8 cellular contexts compared by ENCODE assay signal in the genomic region with DNA sequence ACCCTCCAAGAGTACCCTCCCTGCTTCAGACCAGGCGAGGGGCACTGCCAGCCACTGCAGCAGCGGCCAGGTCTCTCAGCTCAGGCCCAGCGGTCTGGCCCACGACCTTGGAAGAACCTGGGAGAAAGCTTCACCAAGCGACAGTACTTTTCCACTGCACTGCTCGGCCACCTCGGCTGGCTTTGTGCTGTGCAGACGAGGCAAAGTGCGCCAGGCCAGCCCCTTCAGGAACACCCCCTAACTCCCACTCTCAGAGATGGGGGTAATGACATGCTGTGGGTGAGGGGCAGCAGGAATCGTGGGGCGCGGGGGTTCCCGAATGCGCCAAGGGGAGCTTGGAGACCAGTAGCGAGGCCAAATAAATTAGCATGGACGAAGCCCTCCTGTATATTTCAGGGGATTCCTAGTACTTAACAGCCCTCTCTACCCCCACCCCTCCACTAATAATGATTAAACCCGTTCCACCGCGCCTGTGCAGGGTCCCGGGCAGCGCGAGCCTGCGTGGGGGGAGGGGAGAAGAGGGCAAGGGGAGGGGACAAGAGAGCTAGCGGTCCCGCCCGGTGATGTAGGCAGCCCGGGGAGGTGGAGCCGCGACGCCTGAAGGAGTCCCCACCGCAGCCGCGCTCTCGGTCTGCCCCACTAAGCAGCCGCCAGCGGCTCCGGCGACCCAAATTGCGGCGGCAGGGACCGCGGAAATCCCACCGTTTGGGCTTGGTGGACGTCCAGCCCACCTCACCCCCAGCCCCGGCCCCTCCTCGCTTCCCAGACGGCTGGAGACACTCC. TPM values are rescaled to one million over a fixed set of nuclear protein-coding genes. Genes with fewer than 3 reads are reported as not detected.
DNase-seq lines count a peak whose midpoint lies in the region; ATAC-seq and TF ChIP-seq lines count a peak whose summit lies in the region.

A gene with protein sequence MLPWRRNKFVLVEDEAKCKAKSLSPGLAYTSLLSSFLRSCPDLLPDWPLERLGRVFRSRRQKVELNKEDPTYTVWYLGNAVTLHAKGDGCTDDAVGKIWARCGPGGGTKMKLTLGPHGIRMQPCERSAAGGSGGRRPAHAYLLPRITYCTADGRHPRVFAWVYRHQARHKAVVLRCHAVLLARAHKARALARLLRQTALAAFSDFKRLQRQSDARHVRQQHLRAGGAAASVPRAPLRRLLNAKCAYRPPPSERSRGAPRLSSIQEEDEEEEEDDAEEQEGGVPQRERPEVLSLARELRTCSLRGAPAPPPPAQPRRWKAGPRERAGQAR (plus strand): TSS at position 629 of the 783 bp plus-strand sequence. CDS start 401 bp downstream, outside the sequence.

- no peaks in the 10 kb centered on the region for H3K9me2 ChIP-seq in DOHH2 (replicated peaks; ENCODE audit: control insufficient read depth, low read length)

- no peaks in the 10 kb centered on the region for H3K36me3 Mint-ChIP-seq in naive thymus-derived CD8-positive, alpha-beta T cell

- ATAC-seq in GM21447 (IDR thresholded peaks at IDR 0.05; ENCODE audit: unreplicated experiment), result no peak
- ATAC-seq in naive thymus-derived CD8-positive, alpha-beta T cell, result no peak

- H2AFZ ChIP-seq in neuronal stem cell (ENCODE audit: low read length), result peak within 1 kb of the TSS; percentile 86

- H3K4ac ChIP-seq in neuronal stem cell (ENCODE audit: low read length), result no peak within 1 kb of the TSS

- H3F3A ChIP-seq in DOHH2 (ENCODE audit: control insufficient read depth, insufficient read depth), result no peaks in the 10 kb centered on the region

- POLR2A ChIA-PET in naive thymus-derived CD8-positive, alpha-beta T cell (lab: Charles Lee), result no interaction called here

- no peaks in the 10 kb centered on the region; the same call in 1 of the 2 replicates for H4K20me1 ChIP-seq in DOHH2 (ENCODE audit: control insufficient read depth, insufficient read depth, low read depth, low read length)

- H3K23ac ChIP-seq in neuronal stem cell (ENCODE audit: low read depth, low read length, poor library complexity), result peak within 1 kb of the TSS; percentile 93

- H3K4me3 ChIP-seq in DOHH2 (ENCODE audit: low read length), result no peak within 1 kb of the TSS
- H3K4me3 ChIP-seq in Peyer's patch, result peak within 1 kb of the TSS in 2 of 4 donors; percentile 27 to 40
- H3K4me3 ChIP-seq in fibroblast of pulmonary artery (replicated peaks; ENCODE audit: low read depth, low read length), result peak within 1 kb of the TSS; percentile 17
- H3K4me3 ChIP-seq in neuronal stem cell (ENCODE audit: low read length in 2 of 2), result peak within 1 kb of the TSS; percentile 46 to 83

- H2BK12ac ChIP-seq in neuronal stem cell (ENCODE audit: low read length), result peak within 1 kb of the TSS; percentile 94

- H3K27me3 ChIP-seq in DOHH2 (ENCODE audit: control insufficient read depth, low read length) (peaks cover 7% of the 10 kb centered on the region; the same call in 1 of the 2 replicates), Peyer's patch (peaks cover 0 to 13% of the 10 kb centered on the region in 2 donors), neuronal stem cell (ENCODE audit: control insufficient read depth in 3 of 3, insufficient read depth in 3 of 3, low read depth in 1 of 3, low read length in 3 of 3) (peaks cover 19 to 78% (median 54%) of the 10 kb centered on the region in 3 experiments)

- H3K9me3 ChIP-seq in DOHH2 (ENCODE audit: control insufficient read depth, insufficient read depth, low read length) (no peaks in the 10 kb centered on the region), Peyer's patch (no peaks in the 10 kb centered on the region), neuronal stem cell (replicated peaks in 1 of 2; ENCODE audit: control insufficient read depth in 2 of 2, insufficient read depth in 1 of 2, low read depth in 1 of 2, low read length in 2 of 2) (no peaks in the 10 kb centered on the region)

- peak within 1 kb of the TSS; percentile 92 for H3K9ac ChIP-seq in neuronal stem cell (ENCODE audit: low read depth, low read length, poor library complexity)

- H3K27me3 Mint-ChIP-seq in naive thymus-derived CD8-positive, alpha-beta T cell, result peaks cover 10 to 43% (median 34%) of the 10 kb centered on the region in 5 donors

- H3K18ac ChIP-seq in neuronal stem cell (ENCODE audit: low read length), result peak within 1 kb of the TSS; percentile 94

- H3K27ac ChIP-seq in DOHH2 (ENCODE audit: low read depth, low read length) (no peak within 1 kb of the TSS), Peyer's patch (no peak within 1 kb of the TSS), neuronal stem cell (replicated peaks; ENCODE audit: low read length) (peak within 1 kb of the TSS; percentile 55)

- peak within 1 kb of the TSS; percentile 70 for H2AK5ac ChIP-seq in neuronal stem cell (ENCODE audit: low read depth, low read length)

- no peak for TF ChIP-seq POLR2A in Peyer's patch (IDR thresholded peaks at IDR 0.05)

- peaks cover 0 to 4% (median 2%) of the 10 kb centered on the region in 4 donors for H3K4me1 Mint-ChIP-seq in naive thymus-derived CD8-positive, alpha-beta T cell

- H2BK5ac ChIP-seq in neuronal stem cell (ENCODE audit: low read length), result peak within 1 kb of the TSS; percentile 19

- DNase-seq in Peyer's patch, result peak in 2 of 3 donors; percentile 51 to 55
- DNase-seq in fibroblast of pulmonary artery (ENCODE audit: low read depth), result peak; percentile 24
- peak; percentile 80 for DNase-seq in neuronal stem cell (ENCODE audit: low spot score)
- DNase-seq in NCI-H510A treated with DMSO at 0.1 percent for 48 hours (lab: John Stamatoyannopoulos, UW), result no peak
- no peak for DNase-seq in naive thymus-derived CD8-positive, alpha-beta T cell
- DNase-seq in 8988T, result no peak

- no peaks in the 10 kb centered on the region for H3K79me2 ChIP-seq in DOHH2 (ENCODE audit: control insufficient read depth, low read length)

- no peaks in the 10 kb centered on the region for H3K9me3 Mint-ChIP-seq in naive thymus-derived CD8-positive, alpha-beta T cell

- peak within 1 kb of the TSS; percentile 53 for H4K91ac ChIP-seq in neuronal stem cell (ENCODE audit: low read depth, low read length, poor library complexity)

- H3K14ac ChIP-seq in neuronal stem cell (ENCODE audit: low read length), result peak within 1 kb of the TSS; percentile 71

- H3K4me2 ChIP-seq in DOHH2 (ENCODE audit: low read length), result peak within 1 kb of the TSS; percentile 31
- peak within 1 kb of the TSS; percentile 100 for H3K4me2 ChIP-seq in neuronal stem cell (ENCODE audit: insufficient read depth, low read length, poor library complexity, severe bottlenecking)

- no peak for TF ChIP-seq CTCF in DOHH2 (IDR thresholded peaks at IDR 0.05; ENCODE audit: low read depth, low read length, poor library complexity, severe bottlenecking)
- TF ChIP-seq CTCF in Peyer's patch (IDR thresholded peaks at IDR 0.05), result no peak
- TF ChIP-seq CTCF in fibroblast of pulmonary artery (IDR thresholded peaks at IDR 0.05; ENCODE audit: low read length, missing control alignments), result no peak

- no peak within 1 kb of the TSS for H2BK120ac ChIP-seq in neuronal stem cell (ENCODE audit: low read depth, low read length)

- H3K79me1 ChIP-seq in neuronal stem cell (ENCODE audit: low read depth, low read length), result no peaks in the 10 kb centered on the region

- H3K36me3 ChIP-seq in DOHH2 (ENCODE audit: control insufficient read depth, low read length) (no peaks in the 10 kb centered on the region), Peyer's patch (no peaks in the 10 kb centered on the region), neuronal stem cell (replicated peaks in 1 of 2; ENCODE audit: control insufficient read depth in 2 of 2, insufficient read depth in 2 of 2, low read length in 2 of 2) (no peaks in the 10 kb centered on the region)

- peak within 1 kb of the TSS; percentile 48 for H4K8ac ChIP-seq in neuronal stem cell (ENCODE audit: low read depth, low read length)

- H2BK15ac ChIP-seq in neuronal stem cell (ENCODE audit: low read length), result peak within 1 kb of the TSS; percentile 94

- no CpG with 5 or more reads among the region's 47 CpGs for WGBS in neuronal stem cell (ENCODE audit: extremely low coverage in 2 of 2, insufficient read length in 2 of 2, insufficient replicate concordance in 1 of 2), 2 donors

- H3K4me3 Mint-ChIP-seq in naive thymus-derived CD8-positive, alpha-beta T cell, result no peak within 1 kb of the TSS

- peaks cover 14% of the 10 kb centered on the region for H3K4me1 ChIP-seq in DOHH2 (ENCODE audit: control insufficient read depth, low read length)
- H3K4me1 ChIP-seq in Peyer's patch, result peaks cover 0 to 23% (median 0%) of the 10 kb centered on the region in 4 donors
- peaks cover 0 to 9% of the 10 kb centered on the region in 2 donors for H3K4me1 ChIP-seq in neuronal stem cell (ENCODE audit: control insufficient read depth in 2 of 2, insufficient read depth in 1 of 2, low read depth in 1 of 2, low read length in 2 of 2)

- H3K27ac Mint-ChIP-seq in naive thymus-derived CD8-positive, alpha-beta T cell, result no peak within 1 kb of the TSS

RNA-seq across cellular contexts. Expression of the gene that starts here (rescaled TPM):
- total RNA-seq in Peyer's patch, result not detected
- polyA plus RNA-seq in neuronal stem cell (2013, experiment 1 of 2), result 1.6 TPM
- 1.5 TPM for polyA plus RNA-seq in neuronal stem cell (2013, experiment 2 of 2)
- not detected for total RNA-seq in naive thymus-derived CD8-positive, alpha-beta T cell
- polyA plus RNA-seq in naive thymus-derived CD8-positive, alpha-beta T cell, result not detected

Comparison
In these comparisons a context has a peak if more than half of its experiments do, and no peak if none do; other contexts are left out.
1. Peak in DNase-seq in Peyer's patch; RNA of the gene not detected or under 1 TPM.
2. DNase-seq: peak in fibroblast of pulmonary artery (single experiment) and neuronal stem cell (single experiment); none in NCI-H510A treated with DMSO at 0.1 percent for 48 hours (single experiment), naive thymus-derived CD8-positive, alpha-beta T cell (0 of 10) and 8988T (single experiment).